In the genomic region with DNA sequence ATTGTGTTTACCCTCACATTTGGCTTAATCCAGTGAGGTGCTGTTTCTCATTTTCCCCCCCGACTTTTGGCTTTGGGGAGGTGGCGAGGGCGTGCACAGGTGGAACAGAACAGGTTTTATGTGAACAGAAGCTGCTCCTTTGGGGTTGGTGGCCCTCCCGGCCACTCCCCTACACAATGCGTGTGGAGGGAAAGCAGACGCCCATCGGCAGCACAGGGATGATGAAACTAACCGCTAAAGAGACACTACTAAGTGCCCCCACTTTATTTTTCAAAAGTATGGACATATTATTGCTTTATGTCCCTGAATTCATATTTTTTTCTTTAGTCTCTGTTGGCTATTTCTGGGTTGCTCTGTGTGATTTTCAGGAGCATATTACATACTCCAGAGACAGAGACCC, we compare ENCODE assay signal across 17 cellular contexts.
A peak's percentile ranks its signal among the peaks of the same experiment; 100 is the strongest.
DNase-seq lines count a peak whose midpoint lies in the region; ATAC-seq, FAIRE-seq and TF ChIP-seq lines count a peak whose summit lies in the region.
"Had no signal": no experiment of that assay in that cellular context is flagged by ENCODE, and none has a peak within 500 bp of the region (broad histone marks: within the 10 kb centered on the region; RNA-seq: fewer than 3 reads in every experiment).

No MANE protein-coding gene starts in this region.

- in situ Hi-C loops in K562 (cut with MboI) = no loop called here

- no peaks in the 10 kb centered on the region for H3K9me1 ChIP-seq in K562 (ENCODE audit: control insufficient read depth, insufficient read depth, low read length)

- CTCF ChIA-PET in K562 (lab: Yijun Ruan, JAX; ENCODE audit: low intra/inter-chr PET ratio) = no interaction called here

- H3K27ac ChIP-seq in K562 (ENCODE audit: extremely low read depth, low read depth, low read length) (no peak overlapping the region), spleen (no peak overlapping the region), heart left ventricle (no peak overlapping the region)
- H3K27ac ChIP-seq: 22Rv1, HL-60 had no signal

- H3K9ac ChIP-seq in K562 (ENCODE audit: insufficient read depth in 1 of 2, low read depth in 2 of 2, low read length in 2 of 2) = 0 out of 4 replicates have a peak overlapping the region, but pooled peaks of 1 of the 2 experiments have one; percentile 14

- no peaks in the 10 kb centered on the region for H3K79me2 ChIP-seq in K562 (ENCODE audit: control insufficient read depth, insufficient read depth, low read length)

- H4K20me1 ChIP-seq in K562 (replicated peaks; ENCODE audit: control insufficient read depth, insufficient read depth, low read length) = no peaks in the 10 kb centered on the region

- DNase-seq in NCI-H1417 (lab: John Stamatoyannopoulos, UW) = peak in 2 of 3 experiments; percentile 42 to 59
- no peak for DNase-seq in NCI-H1417 treated with DMSO at 0.1 percent for 48 hours (lab: John Stamatoyannopoulos, UW)
- peak; percentile 25 for DNase-seq in DMS153 (lab: John Stamatoyannopoulos, UW)
- no peak for DNase-seq in K562 (ENCODE audit: extremely low read depth in 1 of 4, low spot score in 3 of 4)
- peak; percentile 34 for DNase-seq in spleen
- no peak for DNase-seq in heart left ventricle
- no peak for DNase-seq in kidney tubule cell (ENCODE audit: low spot score)
- no peak for DNase-seq in activated CD4-positive, alpha-beta T cell treated with anti-CD3 and anti-CD28 coated beads, Interleukin-2, amount 50 U/mL, for 48 hours
- DNase-seq: C1 segment of cervical spinal cord; Calu3; CD4-positive, alpha-beta T cell; DND-41; GDM1; IMR-90 had no signal

- TF ChIP-seq CTCF in K562 (IDR thresholded peaks at IDR 0.05 in 2 of 3, conservative IDR thresholded peaks at IDR 0.05 in 1 of 3; ENCODE audit: insufficient read depth in 2 of 3, low read depth in 1 of 3, low read length in 3 of 3) = no peak
- TF ChIP-seq CTCF in spleen (IDR thresholded peaks at IDR 0.05 in 8 of 11, conservative IDR thresholded peaks at IDR 0.05 in 3 of 11) = no peak
- no peak for TF ChIP-seq CTCF in heart left ventricle (IDR thresholded peaks at IDR 0.05)

- TF ChIP-seq RAD21 in K562 (CRISPR knock-in tag; conservative IDR thresholded peaks at IDR 0.05 in 1 of 2, IDR thresholded peaks at IDR 0.05 in 1 of 2) = no peak

- H3K4me3 ChIP-seq in K562 (no peak overlapping the region), spleen (no peak overlapping the region), heart left ventricle (no peak overlapping the region)

- H3K36me3 ChIP-seq in K562 (ENCODE audit: control insufficient read depth, insufficient read depth, low read length) (no peaks in the 10 kb centered on the region), spleen (no peaks in the 10 kb centered on the region), heart left ventricle (no peaks in the 10 kb centered on the region)

- 27% methylated on average over 5 of the region's 8 CpGs for WGBS in K562 (ENCODE audit: insufficient coverage, low coverage, missing lambda C conversion rate)
- WGBS in spleen, 5 donors = 76 to 84% (median 83%) methylated on average over 8 of the region's 8 CpGs
- WGBS in heart left ventricle, 4 donors = 75 to 83% (median 77%) methylated on average over 8 of the region's 8 CpGs

- intact Hi-C loops in K562 (cut with micrococcal nuclease) (no loop called here), spleen (cut with DNase I; ENCODE audit: low total_unique reads) (no loop called here), heart left ventricle (cut with DNase I) (no loop called here)

- peaks cover 6 to 10% of the 10 kb centered on the region in 2 experiments; a peak in 3 of 5 replicates for H3K4me1 ChIP-seq in K562 (replicated peaks in 1 of 2; ENCODE audit: control insufficient read depth in 2 of 2, insufficient read depth in 2 of 2, low read length in 2 of 2)
- H3K4me1 ChIP-seq in spleen = no peaks in the 10 kb centered on the region
- H3K4me1 ChIP-seq in heart left ventricle = no peaks in the 10 kb centered on the region

- POLR2A ChIA-PET in K562 (lab: Yijun Ruan, JAX) = no interaction called here

- no peak for FAIRE-seq in K562 (lab: Jason Lieb, UNC)
- FAIRE-seq: GM18507 had no signal

- peak; percentile 86 for ATAC-seq in K562
- no peak for ATAC-seq in heart left ventricle

- H2AFZ ChIP-seq in K562 (ENCODE audit: low read depth, low read length) = peak overlapping the region; percentile 74

- no peaks in the 10 kb centered on the region for H3K9me3 ChIP-seq in K562 (replicated peaks; ENCODE audit: control insufficient read depth, insufficient read depth, low read depth, low read length)
- H3K9me3 ChIP-seq in spleen = no peaks in the 10 kb centered on the region
- no peaks in the 10 kb centered on the region for H3K9me3 ChIP-seq in heart left ventricle

- TF ChIP-seq EP300 in K562 (IDR thresholded peaks at IDR 0.05; ENCODE audit: low read length) = no peak

- H3K27me3 ChIP-seq in K562 (ENCODE audit: control insufficient read depth in 2 of 2, insufficient read depth in 2 of 2, low read length in 2 of 2) (no peaks in the 10 kb centered on the region), spleen (replicated peaks in 1 of 7) (peaks cover 0 to 31% (median 0%) of the 10 kb centered on the region in 7 donors), heart left ventricle (peaks cover 0 to 56% (median 9%) of the 10 kb centered on the region in 9 donors)

- no TSS peak for BruUV-seq in K562 (replicated peaks; lab: Mats Ljungman, UMichigan)

- H3K4me2 ChIP-seq in K562 (ENCODE audit: insufficient read depth, low read length) = peak overlapping the region; percentile 10; the same call in 1 of the 2 replicates

- TF ChIP-seq POLR2A in K562 (conservative IDR thresholded peaks at IDR 0.05) (no peak), spleen (IDR thresholded peaks at IDR 0.05) (no peak), heart left ventricle (IDR thresholded peaks at IDR 0.05) (no peak)

TF ChIP-seq in K562, 482 proteins besides CTCF, POLR2A, EP300 and RAD21:
- TF ChIP-seq, protein P1, sequence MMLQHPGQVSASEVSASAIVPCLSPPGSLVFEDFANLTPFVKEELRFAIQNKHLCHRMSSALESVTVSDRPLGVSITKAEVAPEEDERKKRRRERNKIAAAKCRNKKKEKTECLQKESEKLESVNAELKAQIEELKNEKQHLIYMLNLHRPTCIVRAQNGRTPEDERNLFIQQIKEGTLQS (IDR thresholded peaks at IDR 0.05) = peak; percentile 63; the same call in 1 of the 2 replicates
- TF ChIP-seq, protein P1 (CRISPR knock-in tag; conservative IDR thresholded peaks at IDR 0.05) = no peak
- TF ChIP-seq CEBPG (CRISPR knock-in tag; IDR thresholded peaks at IDR 0.05) (no peak), CEBPG (tag; conservative IDR thresholded peaks at IDR 0.05 in 1 of 2, IDR thresholded peaks at IDR 0.05 in 1 of 2) (peak in 1 of 2 experiments; percentile 61; a peak in 2 of 4 replicates), SIN3A (IDR thresholded peaks at IDR 0.05; ENCODE audit: borderline replicate concordance in 2 of 2, control insufficient read depth in 1 of 2, low read depth in 2 of 2, low read length in 2 of 2) (no peak), ZFP1 (CRISPR knock-in tag; IDR thresholded peaks at IDR 0.05) (no peak)

Comparison
In these comparisons a context has a peak if more than half of its experiments do, and no peak if none do; other contexts are left out.
1. DNase-seq: peak in NCI-H1417 (2 of 3), DMS153 (single experiment) and spleen (single experiment); none in NCI-H1417 treated with DMSO at 0.1 percent for 48 hours (single experiment), K562 (0 of 4), heart left ventricle (0 of 5), kidney tubule cell (single experiment) and activated CD4-positive, alpha-beta T cell treated with anti-CD3 and anti-CD28 coated beads, Interleukin-2, amount 50 U/mL, for 48 hours (0 of 2).